10 cellular contexts compared by ENCODE assay signal in the genomic region with DNA sequence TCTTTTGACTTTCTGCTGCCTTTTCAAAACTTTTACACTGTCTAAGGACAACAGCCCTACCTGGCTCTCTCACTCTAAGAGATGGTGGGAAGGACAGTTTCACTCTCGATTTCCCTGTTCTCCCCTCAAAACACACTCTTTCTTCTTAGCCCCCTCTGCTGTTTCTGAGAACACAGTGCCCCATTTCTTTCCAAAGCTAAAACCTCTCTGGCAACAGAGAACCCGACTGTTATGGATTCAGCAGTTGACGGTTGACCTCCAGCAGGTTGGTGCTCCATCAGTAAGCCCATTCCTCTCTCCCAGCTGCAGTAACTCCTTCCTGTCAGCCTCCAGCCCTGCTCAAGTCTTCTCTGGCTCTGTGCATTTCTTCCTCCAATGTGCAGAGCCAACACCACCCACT.
A peak's percentile ranks its signal among the peaks of the same experiment; 100 is the strongest.
DNase-seq lines count a peak whose midpoint lies in the region; ATAC-seq and TF ChIP-seq lines count a peak whose summit lies in the region.
"Had no signal": no experiment of that assay in that cellular context is flagged by ENCODE, and none has a peak within 500 bp of the region (broad histone marks: within the 10 kb centered on the region; RNA-seq: fewer than 3 reads in every experiment).

No MANE protein-coding gene starts in this region.

- CTCF ChIA-PET in activated CD4-positive, alpha-beta T cell treated with anti-CD3 and anti-CD28 coated beads, Interleukin-2, amount 10 ng/mL, durations not matched to agents 7 days and 5 days (lab: Charles Lee) = interaction anchor here (1.5 kb wide), 1 partner anchor 13 kb away, joined by 5 read pairs; no protein-coding TSS in a partner anchor
- CTCF ChIA-PET in activated CD8-positive, alpha-beta T cell treated with anti-CD3 and anti-CD28 coated beads, Interleukin-2, amount 10 ng/mL, durations not matched to agents 7 days and 5 days (lab: Charles Lee) = interaction anchor here (1.4 to 4.2 kb wide), 6 partner anchors 262 to 305 kb away, joined by 4 to 21 read pairs (median 11); no protein-coding TSS in a partner anchor

- 16 to 17% methylated on average over 3 of the region's 3 CpGs for WGBS in lung, 2 donors

- no peak for TF ChIP-seq CTCF in lung (IDR thresholded peaks at IDR 0.05; ENCODE audit: control extremely low read depth, extremely low read depth)

- H3K36me3 Mint-ChIP-seq in activated CD4-positive, alpha-beta T cell treated with anti-CD3 and anti-CD28 coated beads, Interleukin-2, amount 10 ng/mL, durations not matched to agents 7 days and 5 days (ENCODE audit: low read depth) = no peaks in the 10 kb centered on the region
- no peaks in the 10 kb centered on the region for H3K36me3 Mint-ChIP-seq in activated CD8-positive, alpha-beta T cell treated with anti-CD3 and anti-CD28 coated beads, Interleukin-2, amount 10 ng/mL, durations not matched to agents 7 days and 5 days (ENCODE audit: low read depth)

- no peaks in the 10 kb centered on the region for H3K36me3 ChIP-seq in lung (ENCODE audit: control insufficient read depth in 2 of 2, insufficient read depth in 2 of 2, low read length in 2 of 2)

- peaks cover 10% of the 10 kb centered on the region in 2 donors for H3K4me1 ChIP-seq in lung (ENCODE audit: control insufficient read depth in 2 of 2, insufficient read depth in 2 of 2, low read length in 2 of 2)

- ATAC-seq in lung (ENCODE audit: insufficient read depth, low FRiP score) = no peak
- no peak for ATAC-seq in activated CD8-positive, alpha-beta T cell treated with anti-CD3 and anti-CD28 coated beads, Interleukin-2, amount 10 ng/mL, durations not matched to agents 7 days and 5 days
- ATAC-seq: effector memory CD8-positive, alpha-beta T cell had no signal

- POLR2A ChIA-PET in activated CD4-positive, alpha-beta T cell treated with anti-CD3 and anti-CD28 coated beads, Interleukin-2, amount 10 ng/mL, durations not matched to agents 7 days and 5 days (lab: Charles Lee) = no interaction called here
- POLR2A ChIA-PET in activated CD8-positive, alpha-beta T cell treated with anti-CD3 and anti-CD28 coated beads, Interleukin-2, amount 10 ng/mL, durations not matched to agents 7 days and 5 days (lab: Charles Lee) = no interaction called here

- DNase-seq in Ammon's horn (ENCODE audit: low spot score) = peak; percentile 9
- DNase-seq in Kasumi-1 (lab: John Stamatoyannopoulos, UW) = peak; percentile 59 to 65
- peak; percentile 64 for DNase-seq in dedifferentiated amniotic fluid mesenchymal stem cell (ENCODE audit: extremely low spot score)
- no peak for DNase-seq in lung (ENCODE audit: low spot score)
- DNase-seq in NCI-H510A treated with DMSO at 0.1 percent for 48 hours (lab: John Stamatoyannopoulos, UW) = no peak
- DNase-seq in activated CD4-positive, alpha-beta T cell treated with anti-CD3 and anti-CD28 coated beads, Interleukin-2, amount 10 ng/mL, durations not matched to agents 7 days and 5 days = no peak
- DNase-seq in activated effector memory CD4-positive, alpha-beta T cell treated with Interleukin-2 at 50 U/mL for 16 hours = no peak
- no peak for DNase-seq in activated CD8-positive, alpha-beta T cell treated with anti-CD3 and anti-CD28 coated beads, Interleukin-2, amount 10 ng/mL, durations not matched to agents 7 days and 5 days
- DNase-seq: effector memory CD8-positive, alpha-beta T cell; T-helper 1 cell had no signal

- H3K9me3 ChIP-seq in lung (ENCODE audit: control insufficient read depth in 2 of 2, insufficient read depth in 1 of 2, low read length in 1 of 2) = no peaks in the 10 kb centered on the region

- no peak overlapping the region for H3K27ac Mint-ChIP-seq in activated CD4-positive, alpha-beta T cell treated with anti-CD3 and anti-CD28 coated beads, Interleukin-2, amount 10 ng/mL, durations not matched to agents 7 days and 5 days
- no peak overlapping the region for H3K27ac Mint-ChIP-seq in activated CD8-positive, alpha-beta T cell treated with anti-CD3 and anti-CD28 coated beads, Interleukin-2, amount 10 ng/mL, durations not matched to agents 7 days and 5 days
- H3K27ac Mint-ChIP-seq: effector memory CD8-positive, alpha-beta T cell had no signal

- H3K27me3 ChIP-seq in lung (ENCODE audit: control insufficient read depth, insufficient read depth) = no peaks in the 10 kb centered on the region

- no peak overlapping the region for H3K4me3 ChIP-seq in lung

- peaks cover 5% of the 10 kb centered on the region for H3K4me1 Mint-ChIP-seq in activated CD4-positive, alpha-beta T cell treated with anti-CD3 and anti-CD28 coated beads, Interleukin-2, amount 10 ng/mL, durations not matched to agents 7 days and 5 days
- H3K4me1 Mint-ChIP-seq in activated CD8-positive, alpha-beta T cell treated with anti-CD3 and anti-CD28 coated beads, Interleukin-2, amount 10 ng/mL, durations not matched to agents 7 days and 5 days (ENCODE audit: low read depth) = peaks cover 7% of the 10 kb centered on the region

- H3K4me3 Mint-ChIP-seq in activated CD4-positive, alpha-beta T cell treated with anti-CD3 and anti-CD28 coated beads, Interleukin-2, amount 10 ng/mL, durations not matched to agents 7 days and 5 days = no peak overlapping the region
- H3K4me3 Mint-ChIP-seq in activated CD8-positive, alpha-beta T cell treated with anti-CD3 and anti-CD28 coated beads, Interleukin-2, amount 10 ng/mL, durations not matched to agents 7 days and 5 days = no peak overlapping the region
- H3K4me3 Mint-ChIP-seq: effector memory CD8-positive, alpha-beta T cell had no signal

- peaks cover 28% of the 10 kb centered on the region for H3K27me3 Mint-ChIP-seq in activated CD4-positive, alpha-beta T cell treated with anti-CD3 and anti-CD28 coated beads, Interleukin-2, amount 10 ng/mL, durations not matched to agents 7 days and 5 days
- peaks cover 25% of the 10 kb centered on the region for H3K27me3 Mint-ChIP-seq in activated CD8-positive, alpha-beta T cell treated with anti-CD3 and anti-CD28 coated beads, Interleukin-2, amount 10 ng/mL, durations not matched to agents 7 days and 5 days (ENCODE audit: low read depth)

- H3K9me3 Mint-ChIP-seq in activated CD4-positive, alpha-beta T cell treated with anti-CD3 and anti-CD28 coated beads, Interleukin-2, amount 10 ng/mL, durations not matched to agents 7 days and 5 days = no peaks in the 10 kb centered on the region
- H3K9me3 Mint-ChIP-seq in activated CD8-positive, alpha-beta T cell treated with anti-CD3 and anti-CD28 coated beads, Interleukin-2, amount 10 ng/mL, durations not matched to agents 7 days and 5 days (ENCODE audit: insufficient read depth) = no peaks in the 10 kb centered on the region
- H3K9me3 Mint-ChIP-seq: effector memory CD8-positive, alpha-beta T cell had no signal

- H3K27ac ChIP-seq in lung (ENCODE audit: low read depth in 1 of 2, low read length in 1 of 2) = peak overlapping the region; percentile 57 to 77

Comparison
In these comparisons a context has a peak if more than half of its experiments do, and no peak if none do; other contexts are left out.
1. DNase-seq: peak in Ammon's horn (single experiment), Kasumi-1 (2 of 2) and dedifferentiated amniotic fluid mesenchymal stem cell (single experiment); none in lung (single experiment), NCI-H510A treated with DMSO at 0.1 percent for 48 hours (single experiment), activated CD4-positive, alpha-beta T cell treated with anti-CD3 and anti-CD28 coated beads, Interleukin-2, amount 10 ng/mL, durations not matched to agents 7 days and 5 days (single experiment), activated effector memory CD4-positive, alpha-beta T cell treated with Interleukin-2 at 50 U/mL for 16 hours (single experiment) and activated CD8-positive, alpha-beta T cell treated with anti-CD3 and anti-CD28 coated beads, Interleukin-2, amount 10 ng/mL, durations not matched to agents 7 days and 5 days (single experiment).